In the genomic region with DNA sequence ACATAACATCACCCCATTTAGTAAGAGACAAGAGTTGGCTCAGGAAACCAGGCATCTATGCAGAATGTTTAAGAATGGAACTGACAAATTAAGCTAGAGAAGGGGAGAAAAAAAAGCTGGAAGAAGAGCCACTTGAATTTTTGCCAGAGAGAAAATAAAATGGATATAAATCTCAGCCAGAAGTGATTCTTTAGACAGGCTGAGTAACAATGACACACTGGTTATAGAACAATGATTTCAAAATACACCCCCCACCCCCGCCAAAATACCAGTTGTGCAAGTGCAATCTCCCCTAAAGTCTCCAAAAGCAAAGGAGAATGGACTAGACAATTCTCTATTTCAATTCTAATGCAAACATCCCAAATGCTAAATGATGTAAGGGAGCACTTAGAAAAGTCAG, we compare ENCODE assay signal across 13 cellular contexts. TPM values are rescaled to one million over a fixed set of nuclear protein-coding genes. Genes with fewer than 3 reads are reported as not detected.
DNase-seq lines count a peak whose midpoint lies in the region; ATAC-seq, FAIRE-seq and TF ChIP-seq lines count a peak whose summit lies in the region.
"Had no signal": no experiment of that assay in that cellular context is flagged by ENCODE, and none has a peak within 500 bp of the region (broad histone marks: within the 10 kb centered on the region; RNA-seq: fewer than 3 reads in every experiment).

No MANE protein-coding gene starts in this region.

- ATAC-seq in upper lobe of left lung (ENCODE audit: low FRiP score in 2 of 2) (no peak), HG03469 (IDR thresholded peaks at IDR 0.05; ENCODE audit: unreplicated experiment) (no peak)

- CTCF ChIA-PET in MCF 10A (lab: Yijun Ruan, JAX): interaction anchor here (0.6 to 5.3 kb wide), 8 partner anchors 12 to 248 kb away, joined by 3 to 41 read pairs (median 4); no protein-coding TSS in a partner anchor

- POLR2A ChIA-PET in MCF 10A (lab: Yijun Ruan, JAX): interaction anchor here (0.6 to 3.5 kb wide), 8 partner anchors 16 to 100 kb away, joined by 3 to 23 read pairs (median 3); partner anchors contain the start of genes HDAC5 and LSM12

- peaks cover 45% of the 10 kb centered on the region for H3K36me3 Mint-ChIP-seq in MCF 10A (ENCODE audit: insufficient read depth, unreplicated experiment)
- H3K36me3 Mint-ChIP-seq in brain: peaks cover 32% of the 10 kb centered on the region

- WGBS in upper lobe of left lung, 2 donors: 44 to 56% methylated on average over 1 of the region's 1 CpG

- intact Hi-C loops in MCF 10A (cut with micrococcal nuclease): no loop called here
- intact Hi-C loops in breast epithelium (cut with DNase I; ENCODE audit: low total_unique reads): no loop called here

- no peak for TF ChIP-seq CTCF in MCF 10A (IDR thresholded peaks at IDR 0.05; ENCODE audit: unreplicated experiment)
- TF ChIP-seq CTCF in breast epithelium (IDR thresholded peaks at IDR 0.05): no peak
- TF ChIP-seq CTCF in brain (conservative IDR thresholded peaks at IDR 0.05): no peak
- TF ChIP-seq CTCF in upper lobe of left lung (IDR thresholded peaks at IDR 0.05): no peak

- H3K4me3 Mint-ChIP-seq in MCF 10A (ENCODE audit: unreplicated experiment): no peak overlapping the region
- peak overlapping the region in 1 of 5 experiments; percentile 50 for H3K4me3 Mint-ChIP-seq in brain

- H3K27ac ChIP-seq in breast epithelium: no peak overlapping the region
- H3K27ac ChIP-seq in upper lobe of left lung: peak overlapping the region in 3 of 4 donors; percentile 15 to 53 (median 42)
- H3K27ac ChIP-seq: ovary had no signal

- H3K4me1 ChIP-seq in breast epithelium (peaks cover 0 to 8% of the 10 kb centered on the region in 2 donors), upper lobe of left lung (peaks cover 37 to 45% (median 39%) of the 10 kb centered on the region in 4 donors)

- no peaks in the 10 kb centered on the region for H3K36me3 ChIP-seq in breast epithelium
- peaks cover under 1 to 31% (median 7%) of the 10 kb centered on the region in 4 donors for H3K36me3 ChIP-seq in upper lobe of left lung
- H3K36me3 ChIP-seq: ovary had no signal

- H3K27me3 Mint-ChIP-seq in MCF 10A (ENCODE audit: insufficient read depth, unreplicated experiment) (no peaks in the 10 kb centered on the region), brain (no peaks in the 10 kb centered on the region)

- H3K4me1 Mint-ChIP-seq in MCF 10A (ENCODE audit: insufficient read depth, unreplicated experiment): peaks cover 24% of the 10 kb centered on the region
- H3K4me1 Mint-ChIP-seq in brain: peaks cover 45% of the 10 kb centered on the region

- H3K4me3 ChIP-seq in breast epithelium: no peak overlapping the region
- H3K4me3 ChIP-seq in upper lobe of left lung: no peak overlapping the region
- H3K4me3 ChIP-seq: cardiac muscle cell, ovary had no signal

- H3K9me3 Mint-ChIP-seq in MCF 10A (ENCODE audit: unreplicated experiment) (no peaks in the 10 kb centered on the region), brain (peaks cover 0 to 2% (median 0%) of the 10 kb centered on the region in 5 experiments)

- DNase-seq in MCF 10A (ENCODE audit: unreplicated experiment): peak; percentile 79
- no peak for DNase-seq in breast epithelium (ENCODE audit: low spot score in 2 of 2)
- peak; percentile 59 for DNase-seq in iris pigment epithelial cell (ENCODE audit: low read depth)
- no peak for DNase-seq in upper lobe of left lung
- no peak for DNase-seq in GM12892 (ENCODE audit: insufficient read length)
- DNase-seq in activated effector memory CD4-positive, alpha-beta T cell treated with Interleukin-2 at 50 U/mL for 16 hours: no peak
- DNase-seq: foreskin melanocyte; NCI-H1694; ovary; stimulated activated CD4-positive, alpha-beta T cell treated with anti-CD3 and anti-CD28 coated beads, Interleukin-4, amount 100 ng/mL, for 4 hours had no signal

- no peak for TF ChIP-seq EP300 in upper lobe of left lung (IDR thresholded peaks at IDR 0.05)

- H3K9me3 ChIP-seq in breast epithelium: no peaks in the 10 kb centered on the region
- no peaks in the 10 kb centered on the region for H3K9me3 ChIP-seq in upper lobe of left lung
- H3K9me3 ChIP-seq: ovary had no signal

- no peak for FAIRE-seq in GM12892 (lab: Jason Lieb, UNC)

- no peak overlapping the region for H3K27ac Mint-ChIP-seq in MCF 10A (ENCODE audit: low read depth, unreplicated experiment)
- peak overlapping the region in 4 of 5 experiments; percentile 15 to 88 (median 70) for H3K27ac Mint-ChIP-seq in brain

- TF ChIP-seq POLR2A in breast epithelium (IDR thresholded peaks at IDR 0.05): no peak
- TF ChIP-seq POLR2A in upper lobe of left lung (IDR thresholded peaks at IDR 0.05): no peak
- no peak for TF ChIP-seq POLR2A in GM12892 (IDR thresholded peaks at IDR 0.05; ENCODE audit: low read depth, low read length)

- H3K27me3 ChIP-seq in breast epithelium: no peaks in the 10 kb centered on the region
- H3K27me3 ChIP-seq in upper lobe of left lung: no peaks in the 10 kb centered on the region
- H3K27me3 ChIP-seq: cardiac muscle cell, ovary had no signal

- no TSS peak for BruUV-seq in MCF 10A (replicated peaks; lab: Mats Ljungman, UMichigan)

RNA-seq across cellular contexts. Expression of gene LSM12, which starts 22.4 kb away (rescaled TPM):
- total RNA-seq in MCF 10A (2022) (87.9 and 101 TPM in 2 replicates), breast epithelium (10 to 100 TPM; 36.8 to 45.4 (median 43.6) TPM), upper lobe of left lung (10 to 100 TPM; 14.8 to 38.3 (median 33.6) TPM)
- polyA plus RNA-seq in brain (ENCODE audit: insufficient read depth, low read depth, low replicate concordance): 45.1 TPM
- polyA plus RNA-seq in GM12892 (2012; ENCODE audit: missing spikeins): 57.6 TPM

RNA-seq across cellular contexts. Expression of gene G6PC3, which starts 26.4 kb away (rescaled TPM):
- total RNA-seq in MCF 10A (2022) (70.6 and 89.4 TPM in 2 replicates), breast epithelium (10 to 100 TPM; 34.7 to 39.8 (median 35.4) TPM), upper lobe of left lung (10 to 100 TPM; 16.8 to 63.0 (median 33.8) TPM)
- 187 TPM for polyA plus RNA-seq in brain (ENCODE audit: insufficient read depth, low read depth, low replicate concordance)
- 21.7 TPM for polyA plus RNA-seq in GM12892 (2012; ENCODE audit: missing spikeins)

RNA-seq across cellular contexts. Expression of gene TMEM101, which starts 29.3 kb away (rescaled TPM):
- 25.6 and 26.1 TPM in 2 replicates for total RNA-seq in MCF 10A (2022)
- 10 to 100 TPM; 28.6 to 80.8 (median 41.0) TPM for total RNA-seq in breast epithelium
- polyA plus RNA-seq in brain (ENCODE audit: insufficient read depth, low read depth, low replicate concordance): 34.5 TPM
- 10 to 100 TPM; 10.5 to 36.9 (median 29.1) TPM for total RNA-seq in upper lobe of left lung
- 27.7 TPM for polyA plus RNA-seq in GM12892 (2012; ENCODE audit: missing spikeins)

RNA-seq across cellular contexts. Expression of gene NAGS, which starts 39.7 kb away (rescaled TPM):
- 0.88 and 1.6 TPM in 2 replicates for total RNA-seq in MCF 10A (2022)
- total RNA-seq in breast epithelium: 1 to 10 TPM in 2 of 3 donors, under 1 TPM in 1; 0.16 to 5.2 (median 4.7) TPM
- 1.2 TPM for polyA plus RNA-seq in brain (ENCODE audit: insufficient read depth, low read depth, low replicate concordance)
- total RNA-seq in upper lobe of left lung: 10 to 100 TPM in 1 of 6 donors, 1 to 10 TPM in 5; 4.3 to 12.4 (median 7.0) TPM
- polyA plus RNA-seq in GM12892 (2012; ENCODE audit: missing spikeins): 0.47 TPM

Comparison
In these comparisons a context has a peak if more than half of its experiments do, and no peak if none do; other contexts are left out.
1. DNase-seq: peak in MCF 10A (single experiment) and iris pigment epithelial cell (single experiment); none in breast epithelium (0 of 2), upper lobe of left lung (0 of 2), GM12892 (single experiment) and activated effector memory CD4-positive, alpha-beta T cell treated with Interleukin-2 at 50 U/mL for 16 hours (single experiment).
2. H3K27ac ChIP-seq: peak in upper lobe of left lung (3 of 4); none in breast epithelium (0 of 2).